In the genomic region with DNA sequence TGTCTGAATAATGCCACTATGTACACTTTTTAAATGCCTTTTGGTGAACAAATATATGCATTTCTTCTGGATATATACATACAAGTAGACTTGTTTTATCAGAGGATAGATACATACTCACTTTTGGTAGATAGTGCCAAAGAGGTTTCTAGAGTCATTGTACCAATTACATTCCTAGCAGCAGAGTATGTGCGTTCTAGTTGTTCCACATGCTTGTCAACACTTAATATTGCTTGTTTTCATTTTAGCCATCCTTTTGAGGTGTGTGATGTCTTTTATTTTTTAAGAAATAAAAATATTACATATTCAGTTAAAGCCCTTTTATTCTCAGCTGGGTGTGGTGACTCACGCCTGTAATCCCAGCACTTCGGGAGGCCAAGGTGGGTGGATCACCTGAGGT, we compare ENCODE assay signal across 10 cellular contexts. TPM values are rescaled to one million over a fixed set of nuclear protein-coding genes. Genes with fewer than 3 reads are reported as not detected.
"Had no signal": no experiment of that assay in that cellular context is flagged by ENCODE, and none has a peak within 500 bp of the region (broad histone marks: within the 10 kb centered on the region; RNA-seq: fewer than 3 reads in every experiment).

No MANE protein-coding gene starts in this region.

RNA-seq across cellular contexts. Expression of gene TBC1D26, which starts 23.2 kb away (rescaled TPM):
- total RNA-seq: activated CD4-positive, alpha-beta memory T cell treated with anti-CD3 and anti-CD28 coated beads, Interleukin-2, amount 10 ng/mL, durations not matched to agents 7 days and 5 days; activated CD4-positive, alpha-beta T cell treated with anti-CD3 and anti-CD28 coated beads, Interleukin-2, amount 10 ng/mL, durations not matched to agents 7 days and 5 days; activated CD8-positive, alpha-beta memory T cell treated with anti-CD3 and anti-CD28 coated beads, Interleukin-2, amount 10 ng/mL, durations not matched to agents 7 days and 5 days; adrenal gland; aorta; bronchial epithelial cell; chondrocyte; T-cell; T-helper 17 cell; T-helper 2 cell treated with Interferon-gamma antibody and Interleukin-4, amounts not matched to agents 100 ng/mL and 5 ng/mL, for 36 hours had no signal
